Comparison of ENCODE assay signal across 25 cellular contexts in the genomic region with DNA sequence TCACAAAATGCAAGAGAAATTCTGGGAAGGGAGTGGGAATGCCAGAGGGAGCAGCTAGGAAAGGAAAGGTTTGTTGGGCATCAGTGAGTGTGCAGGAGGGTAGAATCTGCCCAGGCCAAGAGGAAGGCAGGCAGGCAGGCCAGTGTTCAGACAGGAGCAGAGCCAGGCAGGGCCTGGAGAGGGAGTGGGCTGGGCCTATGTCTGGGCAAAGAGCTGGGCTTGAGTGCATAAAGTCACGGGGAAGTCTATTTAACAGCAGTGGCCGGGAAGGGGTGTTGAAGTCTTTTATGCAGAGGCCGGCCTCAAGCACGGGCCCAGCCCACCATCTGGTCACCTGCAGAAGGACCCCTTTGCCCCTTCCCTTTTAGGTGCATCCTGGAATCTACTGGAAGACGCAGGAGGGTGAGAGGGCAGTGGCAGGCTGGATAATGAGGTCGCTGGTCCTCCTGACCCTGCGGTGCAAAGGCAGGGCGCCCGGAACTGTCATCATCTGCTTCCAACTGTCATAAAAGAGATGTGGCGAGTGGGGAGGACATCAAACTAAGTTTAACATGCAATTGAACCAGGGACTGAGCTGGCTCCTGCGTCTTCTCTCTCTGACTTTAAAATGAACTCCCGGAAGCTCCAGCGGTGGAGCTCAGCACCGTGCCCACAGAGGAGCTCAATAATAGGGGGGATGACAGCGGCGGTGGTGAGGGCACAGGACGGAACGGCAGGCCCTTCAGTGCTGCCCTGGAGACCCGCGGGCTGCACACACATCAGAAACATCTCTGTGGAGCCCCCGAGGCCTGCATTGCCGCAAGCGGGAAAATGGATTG. TPM values are rescaled to one million over a fixed set of nuclear protein-coding genes. Genes with fewer than 3 reads are reported as not detected.
A peak's percentile ranks its signal among the peaks of the same experiment; 100 is the strongest.
DNase-seq lines count a peak whose midpoint lies in the region; ATAC-seq, FAIRE-seq and TF ChIP-seq lines count a peak whose summit lies in the region.
"Had no signal": no experiment of that assay in that cellular context is flagged by ENCODE, and none has a peak within 500 bp of the region (broad histone marks: within the 10 kb centered on the region; RNA-seq: fewer than 3 reads in every experiment).

No MANE protein-coding gene starts in this region.

- no peak overlapping the region for H2BK12ac ChIP-seq in H1 (ENCODE audit: low read depth, low read length)

- H3K56ac ChIP-seq in H1 (replicated peaks; ENCODE audit: insufficient read length, low read depth, low read length): no peak overlapping the region

- TF ChIP-seq EP300 in H1 (IDR thresholded peaks at IDR 0.05; ENCODE audit: borderline replicate concordance in 1 of 2, low read depth in 2 of 2, low read length in 2 of 2) (no peak), esophagus muscularis mucosa (IDR thresholded peaks at IDR 0.05) (no peak)

- no peak overlapping the region for H3K4ac ChIP-seq in H1 (replicated peaks; ENCODE audit: insufficient read length, low read depth, low read length)

- H3K9me3 Mint-ChIP-seq in activated T-cell treated with anti-CD3 and anti-CD28 coated beads, Interleukin-2, amount 50 U/mL, for 24 hours: no peaks in the 10 kb centered on the region
- H3K9me3 Mint-ChIP-seq in neural crest cell: no peaks in the 10 kb centered on the region
- H3K9me3 Mint-ChIP-seq: activated CD4-positive, alpha-beta memory T cell treated with anti-CD3 and anti-CD28 coated beads, Interleukin-2, amount 10 ng/mL, durations not matched to agents 7 days and 5 days; GM23338 had no signal

- FAIRE-seq in H1 (lab: Jason Lieb, UNC): no peak
- FAIRE-seq: A549, K562 had no signal

- H3K4me3 Mint-ChIP-seq in activated T-cell treated with anti-CD3 and anti-CD28 coated beads, Interleukin-2, amount 50 U/mL, for 24 hours: no peak overlapping the region
- no peak overlapping the region for H3K4me3 Mint-ChIP-seq in T-helper 17 cell
- H3K4me3 Mint-ChIP-seq in neural crest cell: no peak overlapping the region
- H3K4me3 Mint-ChIP-seq: activated CD4-positive, alpha-beta memory T cell treated with anti-CD3 and anti-CD28 coated beads, Interleukin-2, amount 10 ng/mL, durations not matched to agents 7 days and 5 days; B cell; GM23338 had no signal

- H3K36me3 ChIP-seq in H1 (ENCODE audit: control insufficient read depth in 2 of 4, insufficient read depth in 4 of 4, low read length in 3 of 4): no peaks in the 10 kb centered on the region
- no peaks in the 10 kb centered on the region for H3K36me3 ChIP-seq in esophagus muscularis mucosa
- H3K36me3 ChIP-seq: MG63, prostate gland, suprapubic skin had no signal

- H3K27me3 Mint-ChIP-seq in activated T-cell treated with anti-CD3 and anti-CD28 coated beads, Interleukin-2, amount 50 U/mL, for 24 hours: no peaks in the 10 kb centered on the region
- H3K27me3 Mint-ChIP-seq in T-helper 17 cell (no peaks in the 10 kb centered on the region), neural crest cell (ENCODE audit: low read depth) (no peaks in the 10 kb centered on the region)
- H3K27me3 Mint-ChIP-seq: activated CD4-positive, alpha-beta memory T cell treated with anti-CD3 and anti-CD28 coated beads, Interleukin-2, amount 10 ng/mL, durations not matched to agents 7 days and 5 days; B cell had no signal

- TF ChIP-seq RAD21 in H1 (IDR thresholded peaks at IDR 0.05 in 1 of 2, conservative IDR thresholded peaks at IDR 0.05 in 1 of 2; ENCODE audit: low read depth in 2 of 2, low read length in 2 of 2): no peak

- no peak overlapping the region for H3K14ac ChIP-seq in H1 (ENCODE audit: insufficient read length)

- intact Hi-C loops in esophagus muscularis mucosa (cut with DNase I): no loop called here

- 0 out of 2 replicates have a peak overlapping the region, but pooled peaks have one; percentile 38 for H4K8ac ChIP-seq in H1 (ENCODE audit: extremely low read depth, insufficient read depth, low read length)

- ATAC-seq in T-helper 17 cell (no peak), GM18502 (IDR thresholded peaks at IDR 0.05; ENCODE audit: poor library complexity, unreplicated experiment) (no peak)
- ATAC-seq: A549, body of pancreas, GM23338, K562, left lobe of liver, SK-N-SH treated with all-trans-retinoic acid at 6 μM for 48 hours had no signal

- H2AFZ ChIP-seq in H1 (ENCODE audit: low read length): no peak overlapping the region
- H2AFZ ChIP-seq: GM23338 had no signal

- no peak overlapping the region for H4K91ac ChIP-seq in H1 (replicated peaks; ENCODE audit: insufficient read length, low read length)

- H4K20me1 ChIP-seq in H1 (replicated peaks in 1 of 2; ENCODE audit: control insufficient read depth in 1 of 2, insufficient read depth in 2 of 2, low read length in 2 of 2): no peaks in the 10 kb centered on the region

- no peak overlapping the region for H3K4me2 ChIP-seq in H1 (ENCODE audit: insufficient read depth in 1 of 2, low read depth in 2 of 2, low read length in 2 of 2)
- H3K4me2 ChIP-seq: A549, GM23338 had no signal

- no peak overlapping the region for H4K5ac ChIP-seq in H1 (ENCODE audit: insufficient read length, low read depth, low read length)

- H3K23me2 ChIP-seq in H1 (ENCODE audit: low read depth, low read length): no peaks in the 10 kb centered on the region

- peaks cover 78% of the 10 kb centered on the region for H3K36me3 Mint-ChIP-seq in activated T-cell treated with anti-CD3 and anti-CD28 coated beads, Interleukin-2, amount 50 U/mL, for 24 hours (ENCODE audit: low read depth)
- H3K36me3 Mint-ChIP-seq in T-helper 17 cell (ENCODE audit: low read depth) (no peaks in the 10 kb centered on the region), neural crest cell (ENCODE audit: low read depth) (no peaks in the 10 kb centered on the region)

- H3K9ac ChIP-seq in H1 (replicated peaks in 1 of 4; ENCODE audit: extremely low read depth in 1 of 4, low read depth in 3 of 4, low read length in 3 of 4): no peak overlapping the region

- H2BK5ac ChIP-seq in H1 (ENCODE audit: low read depth, low read length): no peak overlapping the region

- no peaks in the 10 kb centered on the region for H3K79me2 ChIP-seq in H1 (ENCODE audit: control insufficient read depth in 1 of 2, insufficient read depth in 2 of 2, low read length in 2 of 2)

- H3K4me1 ChIP-seq in H1 (replicated peaks in 1 of 4; ENCODE audit: control insufficient read depth in 3 of 4, insufficient read depth in 4 of 4, low read length in 3 of 4) (no peaks in the 10 kb centered on the region), esophagus muscularis mucosa (no peaks in the 10 kb centered on the region)
- H3K4me1 ChIP-seq: A549, body of pancreas, prostate gland, suprapubic skin had no signal

- H2AK5ac ChIP-seq in H1 (ENCODE audit: low read depth, low read length): no peak overlapping the region

- peak; percentile 20 for DNase-seq in activated T-cell treated with anti-CD3 and anti-CD28 coated beads, Interleukin-2, amount 50 U/mL, for 24 hours
- DNase-seq in activated T-cell treated with anti-CD3 and anti-CD28 coated beads for 4 hours (no peak), T-helper 17 cell (no peak), H1 (ENCODE audit: low read depth in 1 of 2, low spot score in 2 of 2) (no peak), neural crest cell (ENCODE audit: low read depth, low spot score) (no peak), esophagus muscularis mucosa (ENCODE audit: extremely low spot score) (no peak), H4 (ENCODE audit: low spot score) (no peak)
- DNase-seq: activated CD4-positive, alpha-beta memory T cell treated with anti-CD3 and anti-CD28 coated beads, Interleukin-2, amount 10 ng/mL, durations not matched to agents 7 days and 5 days; activated naive CD4-positive, alpha-beta T cell treated with Interleukin-2 at 50 U/mL for 16 hours; body of pancreas; effector CD4-positive, alpha-beta T cell; GDM1; MG63; midbrain had no signal

- no peak overlapping the region for H3K23ac ChIP-seq in H1 (ENCODE audit: insufficient read length)

- TF ChIP-seq CTCF in H1 (IDR thresholded peaks at IDR 0.05; ENCODE audit: control extremely low read depth in 1 of 3, insufficient read depth in 1 of 3, low read depth in 1 of 3, low read length in 3 of 3) (no peak), neural crest cell (conservative IDR thresholded peaks at IDR 0.05) (no peak), esophagus muscularis mucosa (IDR thresholded peaks at IDR 0.05) (no peak)

- no peaks in the 10 kb centered on the region for H3K27me3 ChIP-seq in H1 (replicated peaks in 1 of 4; ENCODE audit: control insufficient read depth in 3 of 4, extremely low read depth in 1 of 4, insufficient read depth in 3 of 4, low read length in 3 of 4)
- no peaks in the 10 kb centered on the region for H3K27me3 ChIP-seq in esophagus muscularis mucosa
- H3K27me3 ChIP-seq: body of pancreas, MG63 had no signal

- no peak overlapping the region for H2BK120ac ChIP-seq in H1 (replicated peaks; ENCODE audit: low read depth, low read length)

- H3K27ac ChIP-seq in H1 (ENCODE audit: low read depth, low read length) (no peak overlapping the region), esophagus muscularis mucosa (replicated peaks in 1 of 4) (no peak overlapping the region)
- H3K27ac ChIP-seq: A549, body of pancreas, prostate gland, suprapubic skin had no signal

- no peak overlapping the region for H3K4me3 ChIP-seq in H1 (ENCODE audit: extremely low read depth in 1 of 4, insufficient read depth in 2 of 4, low read depth in 3 of 4, low read length in 4 of 4)
- H3K4me3 ChIP-seq in esophagus muscularis mucosa: no peak overlapping the region
- H3K4me3 ChIP-seq: A549, body of pancreas, GM23338, K562, MG63, prostate gland, suprapubic skin had no signal

- H3K9me3 ChIP-seq in T-helper 17 cell (ENCODE audit: control insufficient read depth, low read length, poor library complexity, severe bottlenecking) (no peaks in the 10 kb centered on the region), H1 (ENCODE audit: insufficient read depth in 2 of 2, low read depth in 1 of 2, low read length in 1 of 2) (no peaks in the 10 kb centered on the region), esophagus muscularis mucosa (peaks cover 0 to 14% (median 9%) of the 10 kb centered on the region in 4 donors)
- H3K9me3 ChIP-seq: A549, body of pancreas, MG63, prostate gland, suprapubic skin had no signal

- CTCF ChIA-PET in H1 (lab: Charles Lee; ENCODE audit: partially characterized antibody): interaction anchor here (0.9 to 1.0 kb wide), 2 partner anchors 51 to 150 kb away, joined by 3 read pairs; no protein-coding TSS in a partner anchor

- H2BK20ac ChIP-seq in H1 (ENCODE audit: low read length): no peak overlapping the region

- WGBS in H1 (ENCODE audit: extremely low coverage in 1 of 2, insufficient coverage in 1 of 2, insufficient read length in 1 of 2, insufficient replicate concordance in 2 of 2, low coverage in 1 of 2, low lambda C conversion rate in 2 of 2, missing lambda C conversion rate in 1 of 2), 2 experiments: 89% methylated on average over 23 of the region's 23 CpGs; no CpG with 5 or more reads in 1 of the 2 experiments
- WGBS in esophagus muscularis mucosa: 84% methylated on average over 22 of the region's 23 CpGs

- H3K27ac Mint-ChIP-seq in activated T-cell treated with anti-CD3 and anti-CD28 coated beads, Interleukin-2, amount 50 U/mL, for 24 hours: peak overlapping the region; percentile 70
- H3K27ac Mint-ChIP-seq in T-helper 17 cell (peak overlapping the region; percentile 46), neural crest cell (ENCODE audit: unreplicated experiment) (peak overlapping the region; percentile 80)
- H3K27ac Mint-ChIP-seq: activated CD4-positive, alpha-beta memory T cell treated with anti-CD3 and anti-CD28 coated beads, Interleukin-2, amount 10 ng/mL, durations not matched to agents 7 days and 5 days; GM23338 had no signal

- TF ChIP-seq POLR2A in H1 (IDR thresholded peaks at IDR 0.05; ENCODE audit: control extremely low read depth in 1 of 2, low read depth in 2 of 2, low read length in 2 of 2) (no peak), esophagus muscularis mucosa (IDR thresholded peaks at IDR 0.05; ENCODE audit: low read depth) (no peak)

- POLR2A ChIA-PET in H1 (lab: Charles Lee; ENCODE audit: partially characterized antibody): no interaction called here

- H3K79me1 ChIP-seq in H1 (ENCODE audit: low read depth, low read length): no peaks in the 10 kb centered on the region; the same call in 1 of the 2 replicates

- peaks cover 62% of the 10 kb centered on the region for H3K4me1 Mint-ChIP-seq in activated T-cell treated with anti-CD3 and anti-CD28 coated beads, Interleukin-2, amount 50 U/mL, for 24 hours (ENCODE audit: low read depth)
- peaks cover 43% of the 10 kb centered on the region for H3K4me1 Mint-ChIP-seq in T-helper 17 cell
- peaks cover 4% of the 10 kb centered on the region for H3K4me1 Mint-ChIP-seq in neural crest cell
- H3K4me1 Mint-ChIP-seq: GM23338 had no signal

- H3K18ac ChIP-seq in H1 (ENCODE audit: extremely low read depth, low read length): no peak overlapping the region

- no peak overlapping the region for H2BK15ac ChIP-seq in H1 (ENCODE audit: low read length)

RNA-seq across cellular contexts. Expression of a gene that starts 29.5 kb away (rescaled TPM):
- total RNA-seq in T-helper 17 cell (100 to 1,000 TPM; 126 to 155 TPM), neural crest cell (0.37 and 0.59 TPM in 2 replicates), esophagus muscularis mucosa (1 to 10 TPM in 1 of 4 donors, under 1 TPM in 3; 0.26 to 2.0 (median 0.70) TPM)
- total RNA-seq in H1 (2021; fragmentation: NEBNext Ultra II Directional; extraction: Animal tissue kit (Norgen Biotek cat#: 25700)): 29.8 and 33.4 TPM in 2 replicates
- 12.6 and 15.1 TPM in 2 replicates for polyA plus RNA-seq in H1 (2011; rRNA removed)
- polyA plus RNA-seq in H1 (2011; cell fraction: cytosol; rRNA removed): 13.2 TPM
- 24.4 TPM for polyA plus RNA-seq in H1 (2011; cell fraction: nucleus; rRNA removed)
- 14.3 to 24.3 TPM (median 22.7 TPM) in 4 replicates for polyA plus RNA-seq in H1 (2012, experiment 1 of 2)
- polyA plus RNA-seq in H1 (2012, experiment 2 of 2): 11.5 TPM
- polyA plus RNA-seq in H1 (2013, experiment 1 of 2): 22.1 TPM
- 21.7 TPM for polyA plus RNA-seq in H1 (2013, experiment 2 of 2)
- 18.1 and 21.5 TPM in 2 replicates for polyA minus RNA-seq in H1 (2011; rRNA and poly(A)+ RNA removed)
- 9.8 TPM for polyA minus RNA-seq in H1 (2011; cell fraction: cytosol; rRNA and poly(A)+ RNA removed)
- polyA minus RNA-seq in H1 (2011; cell fraction: nucleus; rRNA and poly(A)+ RNA removed): 8.6 TPM
- total RNA-seq in H4 (2014; rRNA removed; shearing (Covaris generic)): 0.04 TPM in 1 of 2 replicates, not detected in the other
- total RNA-seq: fibroblast of villous mesenchyme had no signal
- polyA plus RNA-seq: neural cell had no signal

Comparison
In these comparisons a context has a peak if more than half of its experiments do, and no peak if none do; other contexts are left out.
1. RNA of a gene that starts 29.5 kb away (total RNA-seq): 126 to 155 TPM in T-helper 17 cell and 29.8 to 33.4 TPM in H1; 0.26 to 2.0 TPM in esophagus muscularis mucosa, 0.37 to 0.59 TPM in neural crest cell and 0.04 TPM in H4; every median in the first group is over 10 times any median in the second.
2. Peak in every context shown above with its lines, with median percentiles within 50 percentile points of each other: H3K27ac Mint-ChIP-seq.